1 cellular context compared by ENCODE assay signal in genomic region chr20:35207950-35208611, GRCh38.
TF ChIP-seq lines count a peak whose summit lies in the region.

No MANE protein-coding gene starts in this region.

TF ChIP-seq in Ishikawa, 13 proteins besides CTCF, POLR2A, EP300 and RAD21 (continued from another document):
- no peak for TF ChIP-seq MAX (IDR thresholded peaks at IDR 0.05)
- no peak for TF ChIP-seq TAF1 (IDR thresholded peaks at IDR 0.05; ENCODE audit: low read depth)
- TF ChIP-seq CREB1 (IDR thresholded peaks at IDR 0.05; ENCODE audit: low read depth) = no peak
TF ChIP-seq in Ishikawa: peak in this region for 0.
